23 cellular contexts compared by ENCODE assay signal in the genomic region with DNA sequence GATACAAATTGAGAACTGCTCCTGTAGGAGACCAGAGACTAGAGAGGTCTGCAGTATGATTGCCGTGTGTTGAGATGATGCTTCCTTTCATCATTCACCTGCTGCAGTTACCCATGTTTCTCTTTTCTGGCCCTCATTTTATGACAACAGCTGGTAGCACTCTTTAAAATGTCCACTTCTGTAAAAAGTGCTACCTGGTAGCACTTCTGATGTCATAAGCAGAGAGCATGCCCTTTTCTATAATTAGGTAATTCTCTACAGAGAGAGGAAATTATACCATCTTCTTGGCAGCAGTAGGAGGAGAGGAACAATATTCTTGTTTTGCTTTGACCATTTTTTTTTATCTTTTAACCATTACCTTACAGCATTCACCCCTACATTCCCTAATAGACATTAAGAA.
"Had no signal": no experiment of that assay in that cellular context is flagged by ENCODE, and none has a peak within 500 bp of the region (broad histone marks: within the 10 kb centered on the region; RNA-seq: fewer than 3 reads in every experiment).

No MANE protein-coding gene starts in this region.

- DNase-seq: activated CD4-positive, alpha-beta T cell treated with anti-CD3 and anti-CD28 coated beads, Interleukin-2, amount 10 ng/mL, durations not matched to agents 7 days and 5 days; activated CD8-positive, alpha-beta memory T cell treated with anti-CD3 and anti-CD28 coated beads for 24 hours; activated CD8-positive, alpha-beta memory T cell treated with anti-CD3 and anti-CD28 coated beads, Interleukin-2, amount 50 U/mL, for 48 hours; activated effector memory CD4-positive, alpha-beta T cell treated with Interleukin-2 at 50 U/mL for 16 hours; activated naive CD4-positive, alpha-beta T cell treated with anti-CD3 and anti-CD28 coated beads, Interleukin-2, amount 10 ng/mL, durations not matched to agents 7 days and 5 days; activated T-cell treated with anti-CD3 and anti-CD28 coated beads, Interleukin-2, amount 50 U/mL, for 48 hours; colonic mucosa; endodermal cell; foreskin fibroblast; left cardiac atrium; mesenchymal stem cell; mucosa of descending colon; naive B cell; stimulated activated naive CD4-positive, alpha-beta T cell treated with Interleukin-2 at 50 U/mL for 16 hours; substantia nigra; tibial artery had no signal

- H3K4me3 ChIP-seq: ascending aorta, colonic mucosa, hepatocyte, mucosa of descending colon, tibial artery had no signal

- H3K27ac Mint-ChIP-seq: activated CD4-positive, alpha-beta T cell treated with anti-CD3 and anti-CD28 coated beads, Interleukin-2, amount 10 ng/mL, durations not matched to agents 7 days and 5 days; activated naive CD4-positive, alpha-beta T cell treated with anti-CD3 and anti-CD28 coated beads, Interleukin-2, amount 10 ng/mL, durations not matched to agents 7 days and 5 days; endodermal cell; naive B cell; progenitor cell of endocrine pancreas had no signal

- H3K9me3 ChIP-seq: ascending aorta, colonic mucosa had no signal

- H3K4me3 Mint-ChIP-seq: activated CD4-positive, alpha-beta T cell treated with anti-CD3 and anti-CD28 coated beads, Interleukin-2, amount 10 ng/mL, durations not matched to agents 7 days and 5 days; activated naive CD4-positive, alpha-beta T cell treated with anti-CD3 and anti-CD28 coated beads, Interleukin-2, amount 10 ng/mL, durations not matched to agents 7 days and 5 days; central memory CD8-positive, alpha-beta T cell; endodermal cell; naive B cell; neural crest cell had no signal

- H3K9me3 Mint-ChIP-seq: activated CD4-positive, alpha-beta T cell treated with anti-CD3 and anti-CD28 coated beads, Interleukin-2, amount 10 ng/mL, durations not matched to agents 7 days and 5 days; activated naive CD4-positive, alpha-beta T cell treated with anti-CD3 and anti-CD28 coated beads, Interleukin-2, amount 10 ng/mL, durations not matched to agents 7 days and 5 days; central memory CD8-positive, alpha-beta T cell; neural crest cell had no signal

- H3K27ac ChIP-seq: ascending aorta, colonic mucosa, epithelial cell of prostate, hepatocyte, tibial artery had no signal

- H3K4me1 Mint-ChIP-seq: activated CD4-positive, alpha-beta T cell treated with anti-CD3 and anti-CD28 coated beads, Interleukin-2, amount 10 ng/mL, durations not matched to agents 7 days and 5 days; activated naive CD4-positive, alpha-beta T cell treated with anti-CD3 and anti-CD28 coated beads, Interleukin-2, amount 10 ng/mL, durations not matched to agents 7 days and 5 days; central memory CD8-positive, alpha-beta T cell; endodermal cell; naive B cell had no signal

- H3K4me1 ChIP-seq: ascending aorta, colonic mucosa had no signal

- H3K36me3 ChIP-seq: ascending aorta, colonic mucosa, tibial artery had no signal

- H3K27me3 Mint-ChIP-seq: activated naive CD4-positive, alpha-beta T cell treated with anti-CD3 and anti-CD28 coated beads, Interleukin-2, amount 10 ng/mL, durations not matched to agents 7 days and 5 days; central memory CD8-positive, alpha-beta T cell; naive B cell; progenitor cell of endocrine pancreas had no signal

- ATAC-seq: activated CD4-positive, CD25-positive, alpha-beta regulatory T cell treated with anti-CD3 and anti-CD28 coated beads, Interleukin-2, amount 50 U/mL, for 24 hours; left cardiac atrium; mucosa of descending colon had no signal

- H3K36me3 Mint-ChIP-seq: activated naive CD4-positive, alpha-beta T cell treated with anti-CD3 and anti-CD28 coated beads, Interleukin-2, amount 10 ng/mL, durations not matched to agents 7 days and 5 days; naive B cell had no signal

- H3K27me3 ChIP-seq: ascending aorta, colonic mucosa, hepatocyte, tibial artery had no signal
